ENCODE assay signal across 9 cellular contexts in genomic region chr20:13221673-13222318, GRCh38. TPM values are rescaled to one million over a fixed set of nuclear protein-coding genes. Genes with fewer than 3 reads are reported as not detected.
DNase-seq lines count a peak whose midpoint lies in the region; ATAC-seq, FAIRE-seq and TF ChIP-seq lines count a peak whose summit lies in the region.
"Had no signal": no experiment of that assay in that cellular context is flagged by ENCODE, and none has a peak within 500 bp of the region (broad histone marks: within the 10 kb centered on the region; RNA-seq: fewer than 3 reads in every experiment).

No MANE protein-coding gene starts in this region.

- FAIRE-seq in RCC 7860 (lab: Jason Lieb, UNC) = no peak

- no peak for TF ChIP-seq EP300 in ovary (IDR thresholded peaks at IDR 0.05)
- no peak for TF ChIP-seq EP300 in upper lobe of left lung (IDR thresholded peaks at IDR 0.05)

- peaks cover 8% of the 10 kb centered on the region for H3K4me1 Mint-ChIP-seq in CD14-positive monocyte

- no peak overlapping the region for H3K27ac ChIP-seq in ovary
- H3K27ac ChIP-seq in upper lobe of left lung = peak overlapping the region in 1 of 4 donors; percentile 50

- TF ChIP-seq POLR2A in ovary (IDR thresholded peaks at IDR 0.05) (no peak), upper lobe of left lung (IDR thresholded peaks at IDR 0.05) (no peak)

- H3K27me3 Mint-ChIP-seq in CD14-positive monocyte (ENCODE audit: low read depth in 3 of 3) = peaks cover 58 to 77% (median 62%) of the 10 kb centered on the region in 3 donors

- H3K9me3 Mint-ChIP-seq in CD14-positive monocyte = peaks cover 0 to 12% (median 5%) of the 10 kb centered on the region in 7 donors
- H3K9me3 Mint-ChIP-seq: IgD-negative memory B cell had no signal

- no peaks in the 10 kb centered on the region for H3K9me3 ChIP-seq in ovary
- no peaks in the 10 kb centered on the region for H3K9me3 ChIP-seq in upper lobe of left lung

- H3K27me3 ChIP-seq in ovary = peaks cover 2% of the 10 kb centered on the region
- H3K27me3 ChIP-seq in upper lobe of left lung = peaks cover 0 to 27% (median 5%) of the 10 kb centered on the region in 4 donors

- WGBS in ovary, 3 donors = 2 to 3% (median 3%) methylated on average over 33 to 59 of the region's 59 CpGs
- 3 to 4% methylated on average over 10 to 17 of the region's 59 CpGs for WGBS in upper lobe of left lung, 2 donors

- H3K27ac Mint-ChIP-seq in CD14-positive monocyte = no peak overlapping the region
- H3K27ac Mint-ChIP-seq: IgD-negative memory B cell had no signal

- H3K36me3 ChIP-seq in ovary (no peaks in the 10 kb centered on the region), upper lobe of left lung (no peaks in the 10 kb centered on the region)

- TF ChIP-seq CTCF in CD14-positive monocyte (IDR thresholded peaks at IDR 0.05) (no peak), ovary (IDR thresholded peaks at IDR 0.05) (no peak), upper lobe of left lung (IDR thresholded peaks at IDR 0.05) (peak in 2 of 6 experiments; percentile 25 to 42)

- peak overlapping the region; percentile 39 to 83 for H3K4me3 Mint-ChIP-seq in CD14-positive monocyte

- peak; percentile 81 for ATAC-seq in GM19328 (IDR thresholded peaks at IDR 0.05; ENCODE audit: unreplicated experiment)
- ATAC-seq in HG03442 (IDR thresholded peaks at IDR 0.05; ENCODE audit: unreplicated experiment) = peak; percentile 78
- ATAC-seq in upper lobe of left lung (ENCODE audit: low FRiP score in 2 of 2) = peak; percentile 31 to 84

- intact Hi-C loops in CD14-positive monocyte (cut with micrococcal nuclease) (no loop called here), ovary (cut with DNase I) (no loop called here)

- H3K4me1 ChIP-seq in ovary (ENCODE audit: insufficient read depth) (peaks cover 10% of the 10 kb centered on the region), upper lobe of left lung (peaks cover 18 to 30% (median 20%) of the 10 kb centered on the region in 4 donors)

- H3K36me3 Mint-ChIP-seq in CD14-positive monocyte = peaks cover 0 to 2% of the 10 kb centered on the region in 2 donors

- no peak for DNase-seq in CD14-positive monocyte (ENCODE audit: low spot score)
- peak; percentile 25 for DNase-seq in RCC 7860 (ENCODE audit: low spot score)
- peak; percentile 13 to 44 (median 39) for DNase-seq in activated naive CD4-positive, alpha-beta T cell (lab: John Stamatoyannopoulos, UW)
- DNase-seq in globus pallidus (ENCODE audit: low spot score) = peak; percentile 5
- peak in 2 of 5 donors; percentile 19 to 37 for DNase-seq in ovary
- peak; percentile 44 to 93 for DNase-seq in upper lobe of left lung

- H3K4me3 ChIP-seq in ovary (peak overlapping the region; percentile 31), upper lobe of left lung (peak overlapping the region; percentile 50 to 70 (median 62))

RNA-seq across cellular contexts. Expression of gene ISM1, which starts 0.7 kb away (rescaled TPM):
- polyA plus RNA-seq in CD14-positive monocyte = not detected
- total RNA-seq in ovary = under 1 TPM in 6 of 7 donors, not detected in 1; 0.10 to 0.80 (median 0.31) TPM
- 1 to 10 TPM in 1 of 2 donors, under 1 TPM in 1; 0.17 to 3.6 TPM for polyA plus RNA-seq in ovary
- total RNA-seq in upper lobe of left lung = 1 to 10 TPM in 5 of 6 donors, not detected in 1; 2.2 to 7.4 (median 2.3) TPM
